In the genomic region with DNA sequence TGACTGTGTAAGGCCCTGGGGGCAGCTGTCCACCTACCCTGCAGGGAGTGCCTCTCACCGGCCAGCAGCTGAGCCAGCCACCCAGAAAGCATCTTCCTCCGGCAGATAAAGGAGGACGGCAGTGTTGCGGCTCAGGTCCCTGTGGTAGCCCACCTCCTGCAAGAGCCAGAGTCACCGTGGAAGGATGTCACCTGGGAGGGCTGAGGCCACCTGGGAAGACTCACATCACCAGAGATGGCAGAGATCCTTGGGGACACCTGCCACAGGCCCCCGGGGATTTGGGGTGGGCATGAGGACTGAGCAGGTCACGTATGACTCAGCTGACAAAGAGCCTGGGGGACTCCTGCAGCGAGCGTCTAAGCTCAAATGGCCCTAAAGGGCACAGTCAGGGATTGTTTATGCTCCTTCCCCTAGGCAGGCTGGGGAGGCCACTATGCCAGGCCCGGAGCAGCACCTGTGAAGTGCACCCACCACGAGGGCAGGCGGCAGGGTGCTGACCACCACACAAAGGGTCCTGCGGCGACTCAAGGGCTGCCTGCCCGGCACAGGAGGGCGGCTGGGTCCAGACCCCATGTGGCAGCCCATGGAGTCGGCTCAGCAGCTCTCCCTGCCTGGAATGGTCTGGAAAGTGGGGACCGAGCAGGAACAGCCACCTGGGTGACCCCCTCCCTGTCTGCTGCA, we compare ENCODE assay signal across 21 cellular contexts. TPM values are rescaled to one million over a fixed set of nuclear protein-coding genes. Genes with fewer than 3 reads are reported as not detected.
"Had no signal": no experiment of that assay in that cellular context is flagged by ENCODE, and none has a peak within 500 bp of the region (broad histone marks: within the 10 kb centered on the region; RNA-seq: fewer than 3 reads in every experiment).

No MANE protein-coding gene starts in this region.

- ATAC-seq: activated T-helper 17 cell treated with anti-CD3 and anti-CD28 coated beads, Interleukin-2, amount 50 U/mL, for 72 hours; stimulated activated naive CD8-positive, alpha-beta T cell treated with anti-CD3 and anti-CD28 coated beads, Interleukin-15, Interleukin-2, amounts not matched to agents 100 U/mL and 50 U/mL, for 24 hours had no signal

- H3K4me3 Mint-ChIP-seq: activated naive CD4-positive, alpha-beta T cell treated with anti-CD3 and anti-CD28 coated beads, Interleukin-2, amount 50 U/mL, for 24 hours; activated T-helper 17 cell treated with anti-CD3 and anti-CD28 coated beads, Interleukin-2, amount 50 U/mL, for 72 hours; T-helper 2 cell treated with Interferon-gamma antibody and Interleukin-4, amounts not matched to agents 5 μg/mL and 100 μg/mL, for 36 hours had no signal

- H3K36me3 ChIP-seq: adrenal gland, esophagus muscularis mucosa, ovary, suprapubic skin, upper lobe of left lung had no signal

- H3K4me3 ChIP-seq: adrenal gland, esophagus muscularis mucosa, ovary, suprapubic skin, upper lobe of left lung had no signal

- H3K27ac ChIP-seq: adrenal gland, esophagus muscularis mucosa, ovary, suprapubic skin, upper lobe of left lung had no signal

- H3K27me3 ChIP-seq: adrenal gland, esophagus muscularis mucosa, ovary, upper lobe of left lung had no signal

- DNase-seq: activated CD4-positive, alpha-beta T cell treated with anti-CD3 and anti-CD28 coated beads, Interleukin-2, amount 50 U/mL, for 1 hour; activated T-cell treated with anti-CD3 and anti-CD28 coated beads for 4 hours; adrenal gland; hippocampal formation; midbrain; ovary; stimulated activated CD4-positive, alpha-beta T cell treated with anti-CD3 and anti-CD28 coated beads, Interleukin-15, amount 100 ng/mL, for 24 hours; stimulated activated CD4-positive, alpha-beta T cell treated with anti-CD3 and anti-CD28 coated beads, Interleukin-4, amount 100 ng/mL, for 24 hours; stimulated activated naive CD8-positive, alpha-beta T cell treated with anti-CD3 and anti-CD28 coated beads, Interleukin-15, Interleukin-2, amounts not matched to agents 100 U/mL and 50 U/mL, for 24 hours had no signal

- H3K9me3 Mint-ChIP-seq: activated naive CD4-positive, alpha-beta T cell treated with anti-CD3 and anti-CD28 coated beads, Interleukin-2, amount 50 U/mL, for 24 hours; activated T-helper 17 cell treated with anti-CD3 and anti-CD28 coated beads, Interleukin-2, amount 50 U/mL, for 72 hours; T-helper 2 cell treated with Interferon-gamma antibody and Interleukin-4, amounts not matched to agents 5 μg/mL and 100 μg/mL, for 36 hours had no signal

- H3K9me3 ChIP-seq: adrenal gland, esophagus muscularis mucosa, ovary, suprapubic skin, upper lobe of left lung had no signal

- H3K4me1 Mint-ChIP-seq: activated T-helper 17 cell treated with anti-CD3 and anti-CD28 coated beads, Interleukin-2, amount 50 U/mL, for 72 hours had no signal

- H3K27ac Mint-ChIP-seq: activated naive CD4-positive, alpha-beta T cell treated with anti-CD3 and anti-CD28 coated beads, Interleukin-2, amount 50 U/mL, for 24 hours; activated T-helper 17 cell treated with anti-CD3 and anti-CD28 coated beads, Interleukin-2, amount 50 U/mL, for 72 hours; T-helper 2 cell treated with Interferon-gamma antibody and Interleukin-4, amounts not matched to agents 5 μg/mL and 100 μg/mL, for 36 hours had no signal

- H3K36me3 Mint-ChIP-seq: activated naive CD4-positive, alpha-beta T cell treated with anti-CD3 and anti-CD28 coated beads, Interleukin-2, amount 50 U/mL, for 24 hours had no signal

- H3K27me3 Mint-ChIP-seq: activated naive CD4-positive, alpha-beta T cell treated with anti-CD3 and anti-CD28 coated beads, Interleukin-2, amount 50 U/mL, for 24 hours; activated T-helper 17 cell treated with anti-CD3 and anti-CD28 coated beads, Interleukin-2, amount 50 U/mL, for 72 hours had no signal

- H3K4me1 ChIP-seq: adrenal gland, esophagus muscularis mucosa, suprapubic skin had no signal

RNA-seq across cellular contexts. Expression of gene TNFRSF13B, which starts 44.1 kb away (rescaled TPM):
- total RNA-seq: activated T-helper 17 cell treated with anti-CD3 and anti-CD28 coated beads, Interleukin-2, amount 50 U/mL, for 72 hours; adrenal gland; glomerular endothelial cell; lower leg skin; myocyte; ovary; skeletal muscle tissue had no signal
- polyA plus RNA-seq: keratinocyte, neural cell had no signal
